ENCODE assay signal across 8 cellular contexts in genomic region chr9:127224178-127224882, GRCh38. TPM values are rescaled to one million over a fixed set of nuclear protein-coding genes. Genes with fewer than 3 reads are reported as not detected.
A peak's percentile ranks its signal among the peaks of the same experiment; 100 is the strongest.
DNase-seq lines count a peak whose midpoint lies in the region; ATAC-seq and TF ChIP-seq lines count a peak whose summit lies in the region.

No MANE protein-coding gene starts in this region.

- H3K4me3 Mint-ChIP-seq in chondrocyte (ENCODE audit: unreplicated experiment): peak overlapping the region; percentile 81

- no peaks in the 10 kb centered on the region for H3K27me3 Mint-ChIP-seq in chondrocyte (ENCODE audit: low read depth)

- peaks cover 11% of the 10 kb centered on the region for H3K4me1 Mint-ChIP-seq in chondrocyte (ENCODE audit: low read depth)

- H3K9me3 ChIP-seq in A673 (ENCODE audit: low read depth, low read length, poor library complexity, severe bottlenecking): no peaks in the 10 kb centered on the region

- H3K27ac ChIP-seq in A673 (ENCODE audit: low read depth, low read length, poor library complexity, severe bottlenecking): peak overlapping the region; percentile 85

- H3K4me1 ChIP-seq in A673 (ENCODE audit: insufficient read depth, low read length, poor library complexity, severe bottlenecking): peaks cover 10% of the 10 kb centered on the region

- H3K36me3 Mint-ChIP-seq in chondrocyte (ENCODE audit: low read depth): no peaks in the 10 kb centered on the region

- intact Hi-C loops in A673 (cut with micrococcal nuclease; ENCODE audit: unreplicated experiment): no loop called here

- ATAC-seq in GM18868 (IDR thresholded peaks at IDR 0.05; ENCODE audit: unreplicated experiment): peak; percentile 57
- peak; percentile 55 for ATAC-seq in HG03103 (IDR thresholded peaks at IDR 0.05; ENCODE audit: low read depth, unreplicated experiment)

- no peaks in the 10 kb centered on the region for H3K36me3 ChIP-seq in A673 (ENCODE audit: insufficient read depth, low read length, poor library complexity, severe bottlenecking)

- CTCF ChIA-PET in A673 (lab: Charles Lee): interaction anchor here (0.6 to 1.9 kb wide), 7 partner anchors 10 to 727 kb away, joined by 4 to 8 read pairs (median 6); partner anchors contain the start of gene SLC2A8

- DNase-seq in A673 (ENCODE audit: low spot score) (peak; percentile 96), NCI-H226 (peak; percentile 84), chondrocyte (ENCODE audit: low spot score) (no peak), kidney tubule cell (ENCODE audit: low spot score) (peak; percentile 87)
- DNase-seq in activated CD4-positive, alpha-beta T cell treated with anti-CD3 and anti-CD28 coated beads for 4 hours: peak; percentile 82 to 85
- peak; percentile 86 for DNase-seq in stimulated activated CD4-positive, alpha-beta T cell treated with anti-CD3 and anti-CD28 coated beads, Interleukin-15, amount 100 ng/mL, for 24 hours

- H3K27me3 ChIP-seq in A673 (replicated peaks; ENCODE audit: insufficient read depth, low read depth, low read length, poor library complexity): no peaks in the 10 kb centered on the region

- BruUV-seq in A673 (replicated peaks; lab: Mats Ljungman, UMichigan): no TSS peak

- H3K9me3 Mint-ChIP-seq in chondrocyte (ENCODE audit: low read depth): no peaks in the 10 kb centered on the region

- peak overlapping the region; percentile 87 for H3K27ac Mint-ChIP-seq in chondrocyte (ENCODE audit: unreplicated experiment)

- no peak for TF ChIP-seq CTCF in A673 (conservative IDR thresholded peaks at IDR 0.05; ENCODE audit: low read depth, low read length)
- TF ChIP-seq CTCF in chondrocyte (IDR thresholded peaks at IDR 0.05): peak; percentile 73

- peak overlapping the region; percentile 53 for H3K4me3 ChIP-seq in A673 (ENCODE audit: low read depth, low read length, poor library complexity, severe bottlenecking)

- POLR2A ChIA-PET in A673 (lab: Charles Lee; ENCODE audit: low non-redundant PET): interaction anchor here (0.6 to 1.2 kb wide), 3 partner anchors 20 to 598 kb away, joined by 6 to 16 read pairs (median 12); no protein-coding TSS in a partner anchor

RNA-seq across cellular contexts. Expression of gene GARNL3, which starts 40.2 kb away (rescaled TPM):
- total RNA-seq in A673 (2021) (7.8 and 11.3 TPM in 2 replicates), chondrocyte (8.9 to 10.0 TPM (median 8.9 TPM) in 3 replicates)
